ENCODE assay signal across 19 cellular contexts in the genomic region with DNA sequence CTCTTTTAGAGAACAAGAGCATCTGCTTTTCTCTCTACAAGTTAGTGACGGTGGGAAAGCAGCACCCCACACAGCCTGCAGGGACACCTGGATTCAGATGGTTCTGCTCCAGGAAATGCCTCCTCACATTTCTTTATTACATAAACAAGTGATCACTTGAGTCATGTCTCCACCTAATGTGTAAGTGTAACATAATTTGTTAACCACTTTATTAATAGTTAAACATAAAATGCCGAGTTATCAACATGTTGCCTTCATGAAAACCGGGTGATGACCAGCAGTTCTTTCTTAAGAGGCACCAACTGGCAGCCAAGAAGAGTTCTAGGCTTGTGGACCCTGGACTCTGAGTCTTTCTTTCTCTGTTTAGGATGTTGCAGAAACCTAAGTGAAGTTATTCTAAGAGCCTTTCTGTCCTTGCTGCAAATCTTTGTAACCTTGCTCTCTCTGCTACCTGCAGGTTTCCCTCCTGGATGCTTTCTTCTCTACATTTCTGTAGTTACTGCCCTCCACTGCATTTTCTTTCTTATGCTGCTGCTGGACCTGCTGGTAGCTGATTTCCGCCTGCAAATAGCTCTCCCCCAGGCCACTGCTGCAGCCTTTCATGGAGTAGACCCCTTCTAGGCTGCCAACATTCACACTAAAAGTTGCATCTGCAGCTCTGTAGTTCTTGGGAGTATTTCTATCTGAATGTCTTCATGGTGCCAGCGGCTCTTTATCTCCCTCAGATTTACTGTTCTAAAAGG. TPM values are rescaled to one million over a fixed set of nuclear protein-coding genes. Genes with fewer than 3 reads are reported as not detected.
A peak's percentile ranks its signal among the peaks of the same experiment; 100 is the strongest.
DNase-seq lines count a peak whose midpoint lies in the region; ATAC-seq and TF ChIP-seq lines count a peak whose summit lies in the region.
"Had no signal": no experiment of that assay in that cellular context is flagged by ENCODE, and none has a peak within 500 bp of the region (broad histone marks: within the 10 kb centered on the region; RNA-seq: fewer than 3 reads in every experiment).

No MANE protein-coding gene starts in this region.

- H3K9me3 Mint-ChIP-seq in Calu3 (ENCODE audit: low read depth, unreplicated experiment), result peaks cover 5% of the 10 kb centered on the region
- no peaks in the 10 kb centered on the region for H3K9me3 Mint-ChIP-seq in H9
- H3K9me3 Mint-ChIP-seq in nephron, result no peaks in the 10 kb centered on the region
- H3K9me3 Mint-ChIP-seq: CD14-positive monocyte had no signal

- H3K18ac ChIP-seq in H9 (ENCODE audit: insufficient read length, low read depth, low read length), result no peak overlapping the region
- no peak overlapping the region for H3K18ac ChIP-seq in mesendoderm (ENCODE audit: low read length)

- TF ChIP-seq CTCF in Calu3 (IDR thresholded peaks at IDR 0.05; ENCODE audit: unreplicated experiment) (no peak), H9 (conservative IDR thresholded peaks at IDR 0.05) (no peak), epithelial cell of proximal tubule (conservative IDR thresholded peaks at IDR 0.05; ENCODE audit: low read depth, low read length) (peak; percentile 6), nephron (IDR thresholded peaks at IDR 0.05; ENCODE audit: unreplicated experiment in 3 of 3) (no peak)

- H3K23me2 ChIP-seq in H9 (ENCODE audit: insufficient read length, low read depth, low read length, poor library complexity, severe bottlenecking), result no peaks in the 10 kb centered on the region

- H3K14ac ChIP-seq in H9 (ENCODE audit: insufficient read depth, low read length), result no peak overlapping the region

- CTCF ChIA-PET in Calu3 (lab: Charles Lee), result no interaction called here

- intact Hi-C loops in Calu3 (cut with micrococcal nuclease; ENCODE audit: unreplicated experiment), result loop anchor here (2.0 kb wide), 2 partner anchors 31 to 91 kb away; no protein-coding TSS in a partner anchor

- no peak overlapping the region for H3K56ac ChIP-seq in H9 (ENCODE audit: insufficient read length, low read depth, low read length)
- no peak overlapping the region for H3K56ac ChIP-seq in mesendoderm (ENCODE audit: low read length)

- H2BK5ac ChIP-seq in H9 (ENCODE audit: insufficient read length, low read length), result no peak overlapping the region
- no peak overlapping the region for H2BK5ac ChIP-seq in mesendoderm (ENCODE audit: low read length)

- H3K4me3 ChIP-seq in epithelial cell of proximal tubule (ENCODE audit: low read depth, low read length) (no peak overlapping the region), mesendoderm (ENCODE audit: low read length) (no peak overlapping the region)
- H3K4me3 ChIP-seq: SJCRH30 had no signal

- H3K4me1 ChIP-seq in H9 (ENCODE audit: insufficient read depth, low read length) (peaks cover 2% of the 10 kb centered on the region; the same call in 1 of the 2 replicates), mesendoderm (ENCODE audit: control insufficient read depth, low read depth, low read length) (no peaks in the 10 kb centered on the region)
- H3K4me1 ChIP-seq: SJCRH30 had no signal

- H3K4me3 Mint-ChIP-seq in Calu3 (ENCODE audit: low read depth, unreplicated experiment), result no peak overlapping the region
- peak overlapping the region in 1 of 2 experiments; percentile 47; a peak in 1 of 5 replicates for H3K4me3 Mint-ChIP-seq in H9
- no peak overlapping the region for H3K4me3 Mint-ChIP-seq in nephron
- H3K4me3 Mint-ChIP-seq: CD14-positive monocyte had no signal

- H3K27me3 Mint-ChIP-seq in Calu3 (ENCODE audit: unreplicated experiment), result no peaks in the 10 kb centered on the region
- peaks cover 4% of the 10 kb centered on the region; the same call in 1 of the 2 replicates for H3K27me3 Mint-ChIP-seq in H9 (ENCODE audit: low read depth)
- H3K27me3 Mint-ChIP-seq in nephron (ENCODE audit: low read depth), result no peaks in the 10 kb centered on the region

- H3K27ac ChIP-seq in H9 (ENCODE audit: insufficient read length, low read depth, low read length), result no peak overlapping the region
- H3K27ac ChIP-seq in mesendoderm (ENCODE audit: low read depth, low read length), result no peak overlapping the region
- H3K27ac ChIP-seq: RWPE1, SJCRH30 had no signal

- H2BK15ac ChIP-seq in H9 (ENCODE audit: low read depth, low read length), result no peak overlapping the region
- H2BK15ac ChIP-seq in mesendoderm (replicated peaks; ENCODE audit: low read depth), result no peak overlapping the region

- H3K27me3 ChIP-seq in H9 (ENCODE audit: insufficient read depth, low read length), result no peaks in the 10 kb centered on the region
- H3K27me3 ChIP-seq in mesendoderm (ENCODE audit: insufficient read depth, low read length, poor library complexity), result no peaks in the 10 kb centered on the region
- H3K27me3 ChIP-seq: SJCRH30 had no signal

- H4K20me1 ChIP-seq in H9 (ENCODE audit: control insufficient read depth, insufficient read depth, insufficient read length), result no peaks in the 10 kb centered on the region

- ATAC-seq in GM21737 (IDR thresholded peaks at IDR 0.05; ENCODE audit: unreplicated experiment), result no peak
- ATAC-seq: PC-3 had no signal

- H4K8ac ChIP-seq in H9 (replicated peaks; ENCODE audit: insufficient read length, low read depth, low read length), result no peak overlapping the region
- no peak overlapping the region for H4K8ac ChIP-seq in mesendoderm (ENCODE audit: low read depth, low read length)

- H3K36me3 Mint-ChIP-seq in Calu3 (ENCODE audit: insufficient read depth, unreplicated experiment) (peaks cover 4% of the 10 kb centered on the region), H9 (ENCODE audit: insufficient read depth in 1 of 3, low read depth in 3 of 3) (no peaks in the 10 kb centered on the region), nephron (ENCODE audit: low read depth) (no peaks in the 10 kb centered on the region)
- H3K36me3 Mint-ChIP-seq: CD14-positive monocyte had no signal

- H2BK12ac ChIP-seq in H9 (ENCODE audit: insufficient read length, low read depth, low read length), result no peak overlapping the region

- no peaks in the 10 kb centered on the region for H3K36me3 ChIP-seq in mesendoderm (ENCODE audit: control insufficient read depth, insufficient read depth, low read length)
- H3K36me3 ChIP-seq: SJCRH30 had no signal

- BruUV-seq in Calu3 (replicated peaks; lab: Mats Ljungman, UMichigan), result no TSS peak

- no CpG with 5 or more reads among the region's 5 CpGs for WGBS in H9 (ENCODE audit: extremely low coverage, insufficient read length, low lambda C conversion rate)
- WGBS in mesendoderm (ENCODE audit: extremely low coverage, insufficient coverage, low lambda C conversion rate), result no CpG with 5 or more reads among the region's 5 CpGs

- no peak overlapping the region for H4K91ac ChIP-seq in H9 (ENCODE audit: insufficient read length, low read depth, low read length)

- H4K5ac ChIP-seq in H9 (ENCODE audit: insufficient read length, low read depth, low read length), result no peak overlapping the region
- no peak overlapping the region for H4K5ac ChIP-seq in mesendoderm (ENCODE audit: low read length)

- H3K79me2 ChIP-seq in H9 (ENCODE audit: insufficient read depth, low read length) (no peaks in the 10 kb centered on the region), mesendoderm (ENCODE audit: control insufficient read depth, insufficient read depth, low read length) (no peaks in the 10 kb centered on the region)

- H2BK120ac ChIP-seq in H9 (ENCODE audit: low read depth, low read length, poor library complexity, severe bottlenecking) (no peak overlapping the region), mesendoderm (ENCODE audit: low read depth, low read length) (no peak overlapping the region)

- H3K23ac ChIP-seq in H9 (ENCODE audit: insufficient read length, low read depth, low read length) (no peak overlapping the region), mesendoderm (ENCODE audit: low read length) (no peak overlapping the region)

- H3K9me3 ChIP-seq in H9 (ENCODE audit: control insufficient read depth, low read depth, low read length), result no peaks in the 10 kb centered on the region
- H3K9me3 ChIP-seq: Caco-2, SJCRH30 had no signal

- H3T11ph ChIP-seq in H9 (ENCODE audit: low read length), result no peak overlapping the region

- H3K4ac ChIP-seq in H9 (ENCODE audit: low read depth, low read length) (no peak overlapping the region), mesendoderm (ENCODE audit: low read depth, low read length) (no peak overlapping the region)

- no peak overlapping the region for H2AFZ ChIP-seq in H9 (ENCODE audit: low read length)

- H3K4me1 Mint-ChIP-seq in Calu3 (ENCODE audit: low read depth, unreplicated experiment) (peaks cover 66% of the 10 kb centered on the region), H9 (peaks cover 18 to 22% of the 10 kb centered on the region in 2 experiments), nephron (peaks cover 4% of the 10 kb centered on the region)

- H3K9ac ChIP-seq in H9 (ENCODE audit: extremely low read depth, insufficient read length, low read length) (no peak overlapping the region), mesendoderm (ENCODE audit: low read length) (no peak overlapping the region)

- peak overlapping the region; percentile 68 for H3K27ac Mint-ChIP-seq in Calu3 (ENCODE audit: unreplicated experiment)
- H3K27ac Mint-ChIP-seq in H9, result peak overlapping the region; percentile 33 to 88 (median 65); a peak in 3 of 7 replicates
- H3K27ac Mint-ChIP-seq in nephron, result peak overlapping the region; percentile 34 to 84 (median 67)

- H2BK20ac ChIP-seq in H9 (ENCODE audit: low read depth, low read length, poor library complexity, severe bottlenecking), result no peak overlapping the region

- H2AK5ac ChIP-seq in H9 (ENCODE audit: insufficient read length, low read length), result no peak overlapping the region
- no peak overlapping the region for H2AK5ac ChIP-seq in mesendoderm (ENCODE audit: low read length)

- DNase-seq in Calu3, result peak; percentile 30
- DNase-seq in H9, result peak; percentile 45
- peak; percentile 60 for DNase-seq in epithelial cell of proximal tubule (ENCODE audit: low read depth)
- DNase-seq in mesendoderm, result no peak
- no peak for DNase-seq in amygdala (lab: John Stamatoyannopoulos, UW)
- DNase-seq: ACHN, AML-193, Caco-2, DMS79, KBM-7, NCI-H1417 treated with DMSO at 0.1 percent for 48 hours, NCI-H748 treated with DMSO at 0.1 percent for 48 hours, PC-3, SJCRH30 had no signal

- H3K79me1 ChIP-seq in H9 (ENCODE audit: insufficient read depth, low read depth, low read length, poor library complexity, severe bottlenecking) (no peaks in the 10 kb centered on the region), mesendoderm (ENCODE audit: low read length) (no peaks in the 10 kb centered on the region)

- no peak overlapping the region for H3K4me2 ChIP-seq in H9 (ENCODE audit: insufficient read depth, insufficient read length, low read length)
- H3K4me2 ChIP-seq in mesendoderm (ENCODE audit: low read length), result no peak overlapping the region

RNA-seq across cellular contexts. Expression of a gene that starts 24.3 kb away (rescaled TPM):
- total RNA-seq in Calu3 (2022) (not detected in 2 replicates), H9 (2021) (not detected in 2 replicates), epithelial cell of proximal tubule (not detected in 2 replicates)
- not detected for polyA plus RNA-seq in mesendoderm (2013, experiment 1 of 2)
- not detected for polyA plus RNA-seq in mesendoderm (2013, experiment 2 of 2)
- total RNA-seq: Caco-2, G401, PC-3, SJCRH30 had no signal
- polyA plus RNA-seq: CD14-positive monocyte had no signal

Comparison
In these comparisons a context has a peak if more than half of its experiments do, and no peak if none do; other contexts are left out.
1. DNase-seq: peak in Calu3 (single experiment), H9 (single experiment) and epithelial cell of proximal tubule (single experiment); none in mesendoderm (single experiment) and amygdala (0 of 56).
2. Peak in every context shown above with its lines, with median percentiles within 50 percentile points of each other: H3K27ac Mint-ChIP-seq.